8 cellular contexts compared by ENCODE assay signal in genomic region chr4:7068279-7068842, GRCh38. TPM values are rescaled to one million over a fixed set of nuclear protein-coding genes. Genes with fewer than 3 reads are reported as not detected.
DNase-seq lines count a peak whose midpoint lies in the region; ATAC-seq, FAIRE-seq and TF ChIP-seq lines count a peak whose summit lies in the region.

No MANE protein-coding gene starts in this region.

- no peak for DNase-seq in GM12891 (ENCODE audit: insufficient read length, low spot score)
- no peak for DNase-seq in H7
- DNase-seq in RWPE2 (ENCODE audit: low spot score) = no peak
- no peak for DNase-seq in epithelial cell of prostate (ENCODE audit: low read depth, low spot score)
- DNase-seq in progenitor cell of endocrine pancreas (ENCODE audit: low spot score, unreplicated experiment) = no peak
- no peak for DNase-seq in H4 (ENCODE audit: low spot score)
- no peak for DNase-seq in NCI-H446 treated with DMSO at 0.1 percent for 48 hours (lab: John Stamatoyannopoulos, UW)

- no peaks in the 10 kb centered on the region for H3K9me3 Mint-ChIP-seq in progenitor cell of endocrine pancreas (ENCODE audit: low read depth)

- peaks cover 16% of the 10 kb centered on the region for H3K27me3 Mint-ChIP-seq in progenitor cell of endocrine pancreas

- H3K36me3 Mint-ChIP-seq in progenitor cell of endocrine pancreas (ENCODE audit: insufficient read depth) = peaks cover 8% of the 10 kb centered on the region

- H3K36me3 ChIP-seq in H7 (replicated peaks; ENCODE audit: control insufficient read depth, insufficient read depth, low read length) (peaks cover 13% of the 10 kb centered on the region), RWPE2 (ENCODE audit: low read depth) (peaks cover 37% of the 10 kb centered on the region)

- no peaks in the 10 kb centered on the region for H3K4me1 ChIP-seq in RWPE2 (ENCODE audit: insufficient read depth, poor library complexity, severe bottlenecking)

- H3K4me3 ChIP-seq in H7 (ENCODE audit: insufficient read depth, low read depth, low read length) = peak overlapping the region; percentile 75
- peak overlapping the region; percentile 99 for H3K4me3 ChIP-seq in RWPE2 (ENCODE audit: severe bottlenecking)

- peak; percentile 66; the same call in 2 of the 3 replicates for ATAC-seq in RWPE2 (ENCODE audit: low read depth)
- no peak for ATAC-seq in HG03196 (IDR thresholded peaks at IDR 0.05; ENCODE audit: unreplicated experiment)

- peak overlapping the region; percentile 13 for H3K27ac ChIP-seq in RWPE2 (ENCODE audit: poor library complexity, severe bottlenecking)
- peak overlapping the region; percentile 72 for H3K27ac ChIP-seq in epithelial cell of prostate

- no peak for TF ChIP-seq CTCF in RWPE2 (IDR thresholded peaks at IDR 0.05; ENCODE audit: poor library complexity, severe bottlenecking)
- TF ChIP-seq CTCF in progenitor cell of endocrine pancreas (IDR thresholded peaks at IDR 0.05; ENCODE audit: unreplicated experiment) = no peak

- peaks cover 12% of the 10 kb centered on the region for H3K4me1 Mint-ChIP-seq in progenitor cell of endocrine pancreas (ENCODE audit: low read depth)

- no peak for FAIRE-seq in GM12891 (lab: Jason Lieb, UNC)

- H3K27ac Mint-ChIP-seq in progenitor cell of endocrine pancreas = peak overlapping the region; percentile 94

- H3K9me3 ChIP-seq in RWPE2 (ENCODE audit: severe bottlenecking) = no peaks in the 10 kb centered on the region

- no peak for TF ChIP-seq POLR2A in GM12891 (IDR thresholded peaks at IDR 0.05; ENCODE audit: low read depth, low read length)

- H3K4me3 Mint-ChIP-seq in progenitor cell of endocrine pancreas (ENCODE audit: low read depth) = peak overlapping the region; percentile 87

- H3K27me3 ChIP-seq in H7 (ENCODE audit: control insufficient read depth, insufficient read depth, low read length) (peaks cover 12% of the 10 kb centered on the region), RWPE2 (ENCODE audit: insufficient read depth, poor library complexity, severe bottlenecking) (no peaks in the 10 kb centered on the region)

TF ChIP-seq in GM12891, 5 proteins besides CTCF, POLR2A, EP300 and RAD21:
- 0 out of 2 replicates have a peak, but pooled peaks have one; percentile 29 for TF ChIP-seq POU2F2 (IDR thresholded peaks at IDR 0.05; ENCODE audit: low read depth, low read length)
- TF ChIP-seq POLR2AphosphoS5 (IDR thresholded peaks at IDR 0.05; ENCODE audit: low read depth, low read length) = no peak
TF ChIP-seq in GM12891: peak in this region for 1.

RNA-seq across cellular contexts. Expression of gene GRPEL1, which starts 0.5 kb away (rescaled TPM):
- 24.4 TPM for polyA plus RNA-seq in GM12891 (2012; ENCODE audit: low read depth, missing spikeins)
- 30.7 and 35.4 TPM in 2 replicates for total RNA-seq in H7 (2014; rRNA removed; shearing (Covaris generic))
- total RNA-seq in progenitor cell of endocrine pancreas = 18.2 and 18.4 TPM in 2 replicates
- total RNA-seq in H4 (2014; rRNA removed; shearing (Covaris generic)) = 74.3 and 75.4 TPM in 2 replicates

RNA-seq across cellular contexts. Expression of gene TADA2B, which starts 25.2 kb away (rescaled TPM):
- 5.1 TPM for polyA plus RNA-seq in GM12891 (2012; ENCODE audit: low read depth, missing spikeins)
- 14.0 TPM in 2 replicates for total RNA-seq in H7 (2014; rRNA removed; shearing (Covaris generic))
- 21.2 and 21.8 TPM in 2 replicates for total RNA-seq in progenitor cell of endocrine pancreas
- total RNA-seq in H4 (2014; rRNA removed; shearing (Covaris generic)) = 5.8 and 6.9 TPM in 2 replicates
